11 cellular contexts compared by ENCODE assay signal in the genomic region with DNA sequence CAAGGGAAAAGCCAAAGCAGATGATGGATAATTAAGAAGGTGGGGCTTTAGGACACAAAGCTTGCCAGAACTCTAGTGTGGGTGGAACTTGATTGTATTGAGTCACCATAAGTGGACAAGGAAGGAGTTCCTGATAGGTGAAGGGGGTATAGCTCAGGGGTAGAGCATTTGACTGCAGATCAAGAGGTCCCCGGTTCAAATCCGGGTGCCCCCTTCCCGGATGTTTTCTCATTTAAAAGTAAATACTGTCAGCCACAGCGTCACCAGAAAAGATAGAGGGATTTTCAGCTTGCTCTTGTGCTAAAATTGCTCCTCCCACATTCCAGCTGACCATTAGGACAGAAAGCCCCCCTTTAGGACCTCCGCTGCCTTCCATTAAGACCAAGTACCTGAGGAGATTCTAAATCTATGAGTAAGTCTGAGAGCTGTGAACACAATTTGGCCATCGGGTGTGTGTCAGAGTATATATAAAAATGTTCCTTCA. TPM values are rescaled to one million over a fixed set of nuclear protein-coding genes. Genes with fewer than 3 reads are reported as not detected.
DNase-seq lines count a peak whose midpoint lies in the region; ATAC-seq and TF ChIP-seq lines count a peak whose summit lies in the region.
"Had no signal": no experiment of that assay in that cellular context is flagged by ENCODE, and none has a peak within 500 bp of the region (broad histone marks: within the 10 kb centered on the region; RNA-seq: fewer than 3 reads in every experiment).

No MANE protein-coding gene starts in this region.

- TF ChIP-seq CTCF in BE2C (IDR thresholded peaks at IDR 0.05; ENCODE audit: low read depth, low read length): no peak

- H3K36me3 Mint-ChIP-seq in activated CD4-positive, alpha-beta memory T cell treated with anti-CD3 and anti-CD28 coated beads, Interleukin-2, amount 10 ng/mL, durations not matched to agents 7 days and 5 days (ENCODE audit: low read depth): peaks cover 7% of the 10 kb centered on the region

- H3K27ac ChIP-seq in SJSA1: no peak overlapping the region
- no peak overlapping the region for H3K27ac ChIP-seq in caudate nucleus (ENCODE audit: low read depth, low read length)
- H3K27ac ChIP-seq: psoas muscle, upper lobe of left lung had no signal

- H3K27me3 Mint-ChIP-seq in activated CD4-positive, alpha-beta memory T cell treated with anti-CD3 and anti-CD28 coated beads, Interleukin-2, amount 10 ng/mL, durations not matched to agents 7 days and 5 days: no peaks in the 10 kb centered on the region

- CTCF ChIA-PET in activated CD4-positive, alpha-beta memory T cell treated with anti-CD3 and anti-CD28 coated beads, Interleukin-2, amount 10 ng/mL, durations not matched to agents 7 days and 5 days (lab: Charles Lee): interaction anchor here (1.7 kb wide), 1 partner anchor 14 kb away, joined by 6 read pairs; no protein-coding TSS in a partner anchor

- H3K4me1 Mint-ChIP-seq in activated CD4-positive, alpha-beta memory T cell treated with anti-CD3 and anti-CD28 coated beads, Interleukin-2, amount 10 ng/mL, durations not matched to agents 7 days and 5 days: peaks cover 15% of the 10 kb centered on the region

- H3K27ac Mint-ChIP-seq in activated CD4-positive, alpha-beta memory T cell treated with anti-CD3 and anti-CD28 coated beads, Interleukin-2, amount 10 ng/mL, durations not matched to agents 7 days and 5 days: no peak overlapping the region

- no peak overlapping the region for H3K4me3 Mint-ChIP-seq in activated CD4-positive, alpha-beta memory T cell treated with anti-CD3 and anti-CD28 coated beads, Interleukin-2, amount 10 ng/mL, durations not matched to agents 7 days and 5 days

- DNase-seq in BE2C (peak; percentile 59), HPDE6-E6E7 (ENCODE audit: extremely low spot score) (peak; percentile 63), SJSA1 (ENCODE audit: low read depth in 1 of 2, low spot score in 2 of 2) (peak; percentile 56 to 61), glomerular visceral epithelial cell (ENCODE audit: extremely low spot score) (peak; percentile 64), caudate nucleus (lab: John Stamatoyannopoulos, UW) (no peak)
- DNase-seq in activated CD4-positive, alpha-beta memory T cell treated with anti-CD3 and anti-CD28 coated beads, Interleukin-2, amount 10 ng/mL, durations not matched to agents 7 days and 5 days: no peak
- DNase-seq: effector memory CD4-positive, alpha-beta T cell; psoas muscle had no signal

- no peaks in the 10 kb centered on the region for H3K9me3 ChIP-seq in BE2C
- H3K9me3 ChIP-seq in SJSA1 (replicated peaks): no peaks in the 10 kb centered on the region
- H3K9me3 ChIP-seq: psoas muscle, upper lobe of left lung had no signal

- no peak overlapping the region for H3K4me3 ChIP-seq in BE2C (ENCODE audit: low read depth, low read length)
- no peak overlapping the region for H3K4me3 ChIP-seq in SJSA1
- H3K4me3 ChIP-seq: psoas muscle, upper lobe of left lung had no signal

- H3K4me1 ChIP-seq in BE2C (no peaks in the 10 kb centered on the region; the same call in 1 of the 2 replicates), SJSA1 (replicated peaks) (no peaks in the 10 kb centered on the region)
- H3K4me1 ChIP-seq: psoas muscle, upper lobe of left lung had no signal

- no peak for ATAC-seq in HG02798 (IDR thresholded peaks at IDR 0.05; ENCODE audit: poor library complexity, unreplicated experiment)
- ATAC-seq in HG03460 (IDR thresholded peaks at IDR 0.05; ENCODE audit: unreplicated experiment): no peak

- H3K36me3 ChIP-seq in BE2C (peaks cover 19% of the 10 kb centered on the region), SJSA1 (peaks cover 10% of the 10 kb centered on the region; the same call in 1 of the 2 replicates)

- H3K27me3 ChIP-seq in BE2C: no peaks in the 10 kb centered on the region
- no peaks in the 10 kb centered on the region for H3K27me3 ChIP-seq in SJSA1 (replicated peaks)
- H3K27me3 ChIP-seq: upper lobe of left lung had no signal

- no peaks in the 10 kb centered on the region for H3K9me3 Mint-ChIP-seq in activated CD4-positive, alpha-beta memory T cell treated with anti-CD3 and anti-CD28 coated beads, Interleukin-2, amount 10 ng/mL, durations not matched to agents 7 days and 5 days

- POLR2A ChIA-PET in activated CD4-positive, alpha-beta memory T cell treated with anti-CD3 and anti-CD28 coated beads, Interleukin-2, amount 10 ng/mL, durations not matched to agents 7 days and 5 days (lab: Charles Lee): no interaction called here

RNA-seq across cellular contexts. Expression of a gene that starts 36.6 kb away (rescaled TPM):
- 21.1 TPM for polyA plus RNA-seq in BE2C (2012; ENCODE audit: insufficient read depth, insufficient read length, low read depth)
- 14.4 and 24.2 TPM in 2 replicates for total RNA-seq in SJSA1 (2014; rRNA removed; shearing (Covaris generic))
- total RNA-seq in activated CD4-positive, alpha-beta memory T cell treated with anti-CD3 and anti-CD28 coated beads, Interleukin-2, amount 10 ng/mL, durations not matched to agents 7 days and 5 days: 10 to 100 TPM; 13.6 to 15.6 TPM

Comparison
In these comparisons a context has a peak if more than half of its experiments do, and no peak if none do; other contexts are left out.
1. DNase-seq: peak in BE2C (single experiment), HPDE6-E6E7 (single experiment), SJSA1 (2 of 2) and glomerular visceral epithelial cell (single experiment); none in activated CD4-positive, alpha-beta memory T cell treated with anti-CD3 and anti-CD28 coated beads, Interleukin-2, amount 10 ng/mL, durations not matched to agents 7 days and 5 days (single experiment) and caudate nucleus (0 of 61).